Comparison of ENCODE assay signal across 25 cellular contexts in the genomic region with DNA sequence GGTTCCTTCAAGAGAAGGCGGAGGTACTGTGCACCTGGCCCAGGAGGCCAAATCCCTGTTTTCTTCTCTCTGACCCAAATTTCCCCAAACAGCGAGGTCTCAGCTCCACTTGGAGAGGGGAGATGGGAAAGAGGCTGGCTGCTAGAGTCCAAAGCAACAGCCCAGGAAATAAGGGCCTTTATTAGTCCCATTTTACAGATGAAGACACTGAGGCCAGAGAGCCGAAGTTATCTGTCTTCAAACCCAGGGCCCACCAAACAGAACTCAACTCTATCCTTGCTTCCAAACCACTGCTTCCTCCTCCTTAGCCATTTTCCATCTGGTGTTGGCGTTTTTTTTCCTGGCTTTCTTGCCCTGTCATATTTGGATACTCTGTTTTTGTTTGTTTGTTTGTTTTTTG.
"Had no signal": no experiment of that assay in that cellular context is flagged by ENCODE, and none has a peak within 500 bp of the region (broad histone marks: within the 10 kb centered on the region; RNA-seq: fewer than 3 reads in every experiment).

No MANE protein-coding gene starts in this region.

- H3K36me3 Mint-ChIP-seq: natural killer cell treated with Interleukin-12 subunit alpha and Interleukin-12 subunit beta and Interleukin-15 and Interleukin-18, amount 100 ng/mL, for 72 hours; neural progenitor cell; stimulated activated effector memory CD8-positive, alpha-beta T cell treated with anti-CD3 and anti-CD28 coated beads, Interleukin-12 subunit alpha, Interleukin-12 subunit beta, amount 100 ng/mL, for 72 hours had no signal

- H3K27ac Mint-ChIP-seq: neural progenitor cell; progenitor cell of endocrine pancreas; stimulated activated effector memory CD8-positive, alpha-beta T cell treated with anti-CD3 and anti-CD28 coated beads, Interleukin-12 subunit alpha, Interleukin-12 subunit beta, amount 100 ng/mL, for 72 hours had no signal

- H3K9me3 Mint-ChIP-seq: natural killer cell treated with Interleukin-12 subunit alpha and Interleukin-12 subunit beta and Interleukin-15 and Interleukin-18, amount 100 ng/mL, for 72 hours; neural progenitor cell; stimulated activated effector memory CD8-positive, alpha-beta T cell treated with anti-CD3 and anti-CD28 coated beads, Interleukin-12 subunit alpha, Interleukin-12 subunit beta, amount 100 ng/mL, for 72 hours had no signal

- H2AFZ ChIP-seq: hepatocyte, neural progenitor cell had no signal

- H3K4me3 ChIP-seq: hepatocyte, lung, neural progenitor cell, pancreas, smooth muscle cell, suprapubic skin, thyroid gland, upper lobe of right lung, vagina had no signal

- H3K27ac ChIP-seq: hepatocyte, neural progenitor cell, pancreas, suprapubic skin, thyroid gland, upper lobe of right lung, vagina had no signal

- H3K9me3 ChIP-seq: pancreas, suprapubic skin, thyroid gland, upper lobe of right lung, vagina had no signal

- H3K4me2 ChIP-seq: hepatocyte, neural progenitor cell, smooth muscle cell had no signal

- H3K9ac ChIP-seq: neural progenitor cell had no signal

- H3K4me1 ChIP-seq: pancreas had no signal

- H3K27me3 ChIP-seq: hepatocyte, pancreas, suprapubic skin, thyroid gland, upper lobe of right lung, vagina had no signal

- FAIRE-seq: kidney, pancreas had no signal

- H3K79me2 ChIP-seq: hepatocyte had no signal

- DNase-seq: effector CD8-positive, alpha-beta T cell; foreskin melanocyte; head of caudate nucleus; kidney; left cardiac atrium; left ventricle myocardium superior; mesenchymal stem cell; midbrain; occipital lobe; pancreas; stimulated activated CD4-positive, alpha-beta T cell treated with anti-CD3 and anti-CD28 coated beads, Interleukin-2, amount 100 ng/mL, for 48 hours; stimulated activated CD8-positive, alpha-beta memory T cell treated with anti-CD3 and anti-CD28 coated beads, Interleukin-4, amount 100 ng/mL, for 48 hours; stimulated activated naive CD8-positive, alpha-beta T cell treated with anti-CD3 and anti-CD28 coated beads, Interleukin-15, Interleukin-2, amounts not matched to agents 100 U/mL and 50 U/mL, for 24 hours; thyroid gland; upper lobe of right lung had no signal

- ATAC-seq: left cardiac atrium; left ventricle myocardium superior; natural killer cell treated with Interleukin-12 subunit alpha and Interleukin-12 subunit beta and Interleukin-15 and Interleukin-18, amount 100 ng/mL, for 72 hours; pancreas; right cardiac atrium; stimulated activated effector memory CD8-positive, alpha-beta T cell treated with anti-CD3 and anti-CD28 coated beads, Interleukin-12 subunit alpha, Interleukin-12 subunit beta, amount 100 ng/mL, for 72 hours; stimulated activated naive CD8-positive, alpha-beta T cell treated with anti-CD3 and anti-CD28 coated beads, Interleukin-15, Interleukin-2, amounts not matched to agents 100 U/mL and 50 U/mL, for 24 hours; upper lobe of right lung had no signal

- H3K36me3 ChIP-seq: neural progenitor cell, pancreas, suprapubic skin, thyroid gland, upper lobe of right lung, vagina had no signal

- H3K4me3 Mint-ChIP-seq: natural killer cell treated with Interleukin-12 subunit alpha and Interleukin-12 subunit beta and Interleukin-15 and Interleukin-18, amount 100 ng/mL, for 72 hours; neural progenitor cell; stimulated activated effector memory CD8-positive, alpha-beta T cell treated with anti-CD3 and anti-CD28 coated beads, Interleukin-12 subunit alpha, Interleukin-12 subunit beta, amount 100 ng/mL, for 72 hours had no signal

- H3K27me3 Mint-ChIP-seq: natural killer cell treated with Interleukin-12 subunit alpha and Interleukin-12 subunit beta and Interleukin-15 and Interleukin-18, amount 100 ng/mL, for 72 hours; progenitor cell of endocrine pancreas had no signal
